In genomic region chrX:24860140-24860539, GRCh38 we compare ENCODE assay signal across 21 cellular contexts.
"Had no signal": no experiment of that assay in that cellular context is flagged by ENCODE, and none has a peak within 500 bp of the region (broad histone marks: within the 10 kb centered on the region; RNA-seq: fewer than 3 reads in every experiment).

No MANE protein-coding gene starts in this region.

- H3K4me1 Mint-ChIP-seq: activated B cell treated with CpG ODN at 0.5 μM for 24 hours; stimulated activated naive B cell treated with anti-CD40 and anti-IgM and Interleukin-4, amounts not matched to agents 10 μg/mL and 1 μg/mL and 100 μg/mL, for 72 hours had no signal

- H3K4me3 Mint-ChIP-seq: activated B cell treated with CpG ODN at 0.5 μM for 24 hours; activated CD4-positive, alpha-beta memory T cell treated with anti-CD3 and anti-CD28 coated beads for 36 hours; activated T-helper 1 cell treated with anti-CD3 and anti-CD28 coated beads, Interleukin-12 subunit alpha, Interleukin-12 subunit beta, Interleukin-2, Interleukin-4 antibody, amounts not matched to agents 30 ng/mL and 10 ng/mL and 1 ng/mL, durations not matched to agents 14 hours and 24 hours and 36 hours; effector memory CD8-positive, alpha-beta T cell; mesothelial cell of epicardium; nephron; stimulated activated naive B cell treated with anti-CD40 and anti-IgM and Interleukin-4, amounts not matched to agents 10 μg/mL and 1 μg/mL and 100 μg/mL, for 72 hours had no signal

- H3K27ac Mint-ChIP-seq: activated B cell treated with CpG ODN at 0.5 μM for 24 hours; activated CD4-positive, alpha-beta memory T cell treated with anti-CD3 and anti-CD28 coated beads for 36 hours; activated T-helper 1 cell treated with anti-CD3 and anti-CD28 coated beads, Interleukin-12 subunit alpha, Interleukin-12 subunit beta, Interleukin-2, Interleukin-4 antibody, amounts not matched to agents 30 ng/mL and 10 ng/mL and 1 ng/mL, durations not matched to agents 14 hours and 24 hours and 36 hours; mesothelial cell of epicardium; stimulated activated naive B cell treated with anti-CD40 and anti-IgM and Interleukin-4, amounts not matched to agents 10 μg/mL and 1 μg/mL and 100 μg/mL, for 72 hours had no signal

- H3K9me3 Mint-ChIP-seq: activated B cell treated with CpG ODN at 0.5 μM for 24 hours; activated CD4-positive, alpha-beta memory T cell treated with anti-CD3 and anti-CD28 coated beads for 36 hours; activated naive CD4-positive, alpha-beta T cell treated with anti-CD3 and anti-CD28 coated beads, Interleukin-2, amount 50 U/mL, for 72 hours; activated T-helper 1 cell treated with anti-CD3 and anti-CD28 coated beads, Interleukin-12 subunit alpha, Interleukin-12 subunit beta, Interleukin-2, Interleukin-4 antibody, amounts not matched to agents 30 ng/mL and 10 ng/mL and 1 ng/mL, durations not matched to agents 14 hours and 24 hours and 36 hours; effector memory CD8-positive, alpha-beta T cell; mesothelial cell of epicardium; nephron; stimulated activated naive B cell treated with anti-CD40 and anti-IgM and Interleukin-4, amounts not matched to agents 10 μg/mL and 1 μg/mL and 100 μg/mL, for 72 hours had no signal

- H3K27me3 Mint-ChIP-seq: activated B cell treated with CpG ODN at 0.5 μM for 24 hours; activated CD4-positive, alpha-beta memory T cell treated with anti-CD3 and anti-CD28 coated beads for 36 hours; effector memory CD8-positive, alpha-beta T cell; stimulated activated naive B cell treated with anti-CD40 and anti-IgM and Interleukin-4, amounts not matched to agents 10 μg/mL and 1 μg/mL and 100 μg/mL, for 72 hours had no signal

- H3K4me3 ChIP-seq: adrenal gland, breast epithelium, heart right ventricle, lower lobe of right lung, spleen, thyroid gland had no signal

- DNase-seq: activated B cell treated with CpG ODN at 0.5 μM for 24 hours; activated CD4-positive, alpha-beta memory T cell treated with anti-CD3 and anti-CD28 coated beads for 36 hours; activated CD4-positive, alpha-beta T cell treated with anti-CD3 and anti-CD28 coated beads for 4 hours; activated gamma-delta T cell treated with Interleukin-2 at 50 U/mL for 16 hours; activated T-cell treated with anti-CD3 and anti-CD28 coated beads for 4 hours; adrenal gland; cerebellar nuclear complex; effector memory CD8-positive, alpha-beta T cell; heart right ventricle; lower lobe of right lung; nucleus accumbens; spleen; stimulated activated CD4-positive, alpha-beta T cell treated with anti-CD3 and anti-CD28 coated beads, Interleukin-4, amount 100 ng/mL, for 4 hours; stimulated activated naive B cell treated with anti-CD40 and anti-IgM and Interleukin-4, amounts not matched to agents 10 μg/mL and 1 μg/mL and 100 μg/mL, for 72 hours had no signal

- ATAC-seq: activated naive CD4-positive, alpha-beta T cell treated with anti-CD3 and anti-CD28 coated beads, Interleukin-2, amount 50 U/mL, for 72 hours; effector memory CD8-positive, alpha-beta T cell; heart right ventricle; sciatic nerve; stimulated activated naive B cell treated with anti-CD40 and anti-IgM and Interleukin-4, amounts not matched to agents 10 μg/mL and 1 μg/mL and 100 μg/mL, for 72 hours had no signal
